In genomic region chr1:67978988-67979516, GRCh38 we compare ENCODE assay signal across 1 cellular context.
A peak's percentile ranks its signal among the peaks of the same experiment; 100 is the strongest.
TF ChIP-seq lines count a peak whose summit lies in the region.

No MANE protein-coding gene starts in this region.

TF ChIP-seq in K562, 482 proteins besides CTCF, POLR2A, EP300 and RAD21 (continued from another document):
- no peak for TF ChIP-seq EHMT2 (IDR thresholded peaks at IDR 0.05)
- no peak for TF ChIP-seq ZNF384 (IDR thresholded peaks at IDR 0.05; ENCODE audit: low read depth, low read length)
- TF ChIP-seq NFIX (CRISPR knock-in tag; IDR thresholded peaks at IDR 0.05; ENCODE audit: low read depth) = no peak
- TF ChIP-seq GTF2B (IDR thresholded peaks at IDR 0.05; ENCODE audit: extremely low read depth, insufficient read length) = no peak
- TF ChIP-seq ZNF785 (CRISPR knock-in tag; IDR thresholded peaks at IDR 0.05) = no peak
- TF ChIP-seq MTF1 (CRISPR knock-in tag; IDR thresholded peaks at IDR 0.05; ENCODE audit: borderline replicate concordance) = no peak
- no peak for TF ChIP-seq CEBPG (CRISPR knock-in tag; IDR thresholded peaks at IDR 0.05)
- 0 out of 4 replicates have a peak, but pooled peaks of 1 of the 2 experiments have one; percentile 17 for TF ChIP-seq CEBPG (tag; conservative IDR thresholded peaks at IDR 0.05 in 1 of 2, IDR thresholded peaks at IDR 0.05 in 1 of 2)
- TF ChIP-seq FOSL1 (tag; conservative IDR thresholded peaks at IDR 0.05) = peak; percentile 86
- TF ChIP-seq ATF7 (IDR thresholded peaks at IDR 0.05) = no peak
- TF ChIP-seq, protein P1, sequence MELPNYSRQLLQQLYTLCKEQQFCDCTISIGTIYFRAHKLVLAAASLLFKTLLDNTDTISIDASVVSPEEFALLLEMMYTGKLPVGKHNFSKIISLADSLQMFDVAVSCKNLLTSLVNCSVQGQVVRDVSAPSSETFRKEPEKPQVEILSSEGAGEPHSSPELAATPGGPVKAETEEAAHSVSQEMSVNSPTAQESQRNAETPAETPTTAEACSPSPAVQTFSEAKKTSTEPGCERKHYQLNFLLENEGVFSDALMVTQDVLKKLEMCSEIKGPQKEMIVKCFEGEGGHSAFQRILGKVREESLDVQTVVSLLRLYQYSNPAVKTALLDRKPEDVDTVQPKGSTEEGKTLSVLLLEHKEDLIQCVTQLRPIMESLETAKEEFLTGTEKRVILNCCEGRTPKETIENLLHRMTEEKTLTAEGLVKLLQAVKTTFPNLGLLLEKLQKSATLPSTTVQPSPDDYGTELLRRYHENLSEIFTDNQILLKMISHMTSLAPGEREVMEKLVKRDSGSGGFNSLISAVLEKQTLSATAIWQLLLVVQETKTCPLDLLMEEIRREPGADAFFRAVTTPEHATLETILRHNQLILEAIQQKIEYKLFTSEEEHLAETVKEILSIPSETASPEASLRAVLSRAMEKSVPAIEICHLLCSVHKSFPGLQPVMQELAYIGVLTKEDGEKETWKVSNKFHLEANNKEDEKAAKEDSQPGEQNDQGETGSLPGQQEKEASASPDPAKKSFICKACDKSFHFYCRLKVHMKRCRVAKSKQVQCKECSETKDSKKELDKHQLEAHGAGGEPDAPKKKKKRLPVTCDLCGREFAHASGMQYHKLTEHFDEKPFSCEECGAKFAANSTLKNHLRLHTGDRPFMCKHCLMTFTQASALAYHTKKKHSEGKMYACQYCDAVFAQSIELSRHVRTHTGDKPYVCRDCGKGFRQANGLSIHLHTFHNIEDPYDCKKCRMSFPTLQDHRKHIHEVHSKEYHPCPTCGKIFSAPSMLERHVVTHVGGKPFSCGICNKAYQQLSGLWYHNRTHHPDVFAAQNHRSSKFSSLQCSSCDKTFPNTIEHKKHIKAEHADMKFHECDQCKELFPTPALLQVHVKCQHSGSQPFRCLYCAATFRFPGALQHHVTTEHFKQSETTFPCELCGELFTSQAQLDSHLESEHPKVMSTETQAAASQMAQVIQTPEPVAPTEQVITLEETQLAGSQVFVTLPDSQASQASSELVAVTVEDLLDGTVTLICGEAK (IDR thresholded peaks at IDR 0.05) = peak; percentile 85
- TF ChIP-seq, protein P1 (CRISPR knock-in tag; IDR thresholded peaks at IDR 0.05) = no peak
- TF ChIP-seq, protein P2, sequence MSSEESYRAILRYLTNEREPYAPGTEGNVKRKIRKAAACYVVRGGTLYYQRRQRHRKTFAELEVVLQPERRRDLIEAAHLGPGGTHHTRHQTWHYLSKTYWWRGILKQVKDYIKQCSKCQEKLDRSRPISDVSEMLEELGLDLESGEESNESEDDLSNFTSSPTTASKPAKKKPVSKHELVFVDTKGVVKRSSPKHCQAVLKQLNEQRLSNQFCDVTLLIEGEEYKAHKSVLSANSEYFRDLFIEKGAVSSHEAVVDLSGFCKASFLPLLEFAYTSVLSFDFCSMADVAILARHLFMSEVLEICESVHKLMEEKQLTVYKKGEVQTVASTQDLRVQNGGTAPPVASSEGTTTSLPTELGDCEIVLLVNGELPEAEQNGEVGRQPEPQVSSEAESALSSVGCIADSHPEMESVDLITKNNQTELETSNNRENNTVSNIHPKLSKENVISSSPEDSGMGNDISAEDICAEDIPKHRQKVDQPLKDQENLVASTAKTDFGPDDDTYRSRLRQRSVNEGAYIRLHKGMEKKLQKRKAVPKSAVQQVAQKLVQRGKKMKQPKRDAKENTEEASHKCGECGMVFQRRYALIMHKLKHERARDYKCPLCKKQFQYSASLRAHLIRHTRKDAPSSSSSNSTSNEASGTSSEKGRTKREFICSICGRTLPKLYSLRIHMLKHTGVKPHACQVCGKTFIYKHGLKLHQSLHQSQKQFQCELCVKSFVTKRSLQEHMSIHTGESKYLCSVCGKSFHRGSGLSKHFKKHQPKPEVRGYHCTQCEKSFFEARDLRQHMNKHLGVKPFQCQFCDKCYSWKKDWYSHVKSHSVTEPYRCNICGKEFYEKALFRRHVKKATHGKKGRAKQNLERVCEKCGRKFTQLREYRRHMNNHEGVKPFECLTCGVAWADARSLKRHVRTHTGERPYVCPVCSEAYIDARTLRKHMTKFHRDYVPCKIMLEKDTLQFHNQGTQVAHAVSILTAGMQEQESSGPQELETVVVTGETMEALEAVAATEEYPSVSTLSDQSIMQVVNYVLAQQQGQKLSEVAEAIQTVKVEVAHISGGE (CRISPR knock-in tag; IDR thresholded peaks at IDR 0.05) = no peak
- peak; percentile 74 for TF ChIP-seq JUND (IDR thresholded peaks at IDR 0.05; ENCODE audit: borderline replicate concordance, low read depth, low read length)
- peak; percentile 59; the same call in 1 of the 3 replicates for TF ChIP-seq JUND (tag; IDR thresholded peaks at IDR 0.05; ENCODE audit: borderline replicate concordance, low read depth, low read length)
- TF ChIP-seq FIP1L1 (IDR thresholded peaks at IDR 0.05; ENCODE audit: low read depth, low read length, poor library complexity, severe bottlenecking) = no peak
- no peak for TF ChIP-seq HEY1 (CRISPR knock-in tag; IDR thresholded peaks at IDR 0.05; ENCODE audit: borderline replicate concordance)
- peak; percentile 92 for TF ChIP-seq SOX6 (IDR thresholded peaks at IDR 0.05)
- TF ChIP-seq SMARCB1 (IDR thresholded peaks at IDR 0.05; ENCODE audit: insufficient read length, low read depth) = no peak
- no peak for TF ChIP-seq FOXM1 (IDR thresholded peaks at IDR 0.05; ENCODE audit: low read depth)
- TF ChIP-seq FOXM1 (CRISPR knock-in tag; IDR thresholded peaks at IDR 0.05; ENCODE audit: low read depth) = no peak
- TF ChIP-seq HDAC3 (IDR thresholded peaks at IDR 0.05; ENCODE audit: borderline replicate concordance, partially characterized antibody) = no peak
- TF ChIP-seq CSDE1 (IDR thresholded peaks at IDR 0.05) = no peak
- TF ChIP-seq XRCC5 (IDR thresholded peaks at IDR 0.05; ENCODE audit: low read depth, low read length) = no peak
- TF ChIP-seq BRF1 (IDR thresholded peaks at IDR 0.05; ENCODE audit: borderline replicate concordance, extremely low read depth, insufficient read length) = no peak
- TF ChIP-seq NFE2 (IDR thresholded peaks at IDR 0.05; ENCODE audit: low read depth) = 0 out of 2 replicates have a peak, but pooled peaks have one; percentile 2
- no peak for TF ChIP-seq BDP1 (IDR thresholded peaks at IDR 0.05; ENCODE audit: insufficient read depth, insufficient read length)
- TF ChIP-seq MXD1 (CRISPR knock-in tag; IDR thresholded peaks at IDR 0.05; ENCODE audit: borderline replicate concordance, poor library complexity, severe bottlenecking) = no peak
- TF ChIP-seq PTBP1 (IDR thresholded peaks at IDR 0.05; ENCODE audit: low read depth, low read length) = no peak
- TF ChIP-seq BRD9 (IDR thresholded peaks at IDR 0.05; ENCODE audit: low read depth, partially characterized antibody) = no peak
- 0 out of 4 replicates have a peak, but pooled peaks of 1 of the 2 experiments have one; percentile 50 for TF ChIP-seq FOXA3 (CRISPR knock-in tag; conservative IDR thresholded peaks at IDR 0.05 in 1 of 2, IDR thresholded peaks at IDR 0.05 in 1 of 2)
- TF ChIP-seq ZNF184 (CRISPR knock-in tag; IDR thresholded peaks at IDR 0.05) = no peak
- TF ChIP-seq, protein P3, sequence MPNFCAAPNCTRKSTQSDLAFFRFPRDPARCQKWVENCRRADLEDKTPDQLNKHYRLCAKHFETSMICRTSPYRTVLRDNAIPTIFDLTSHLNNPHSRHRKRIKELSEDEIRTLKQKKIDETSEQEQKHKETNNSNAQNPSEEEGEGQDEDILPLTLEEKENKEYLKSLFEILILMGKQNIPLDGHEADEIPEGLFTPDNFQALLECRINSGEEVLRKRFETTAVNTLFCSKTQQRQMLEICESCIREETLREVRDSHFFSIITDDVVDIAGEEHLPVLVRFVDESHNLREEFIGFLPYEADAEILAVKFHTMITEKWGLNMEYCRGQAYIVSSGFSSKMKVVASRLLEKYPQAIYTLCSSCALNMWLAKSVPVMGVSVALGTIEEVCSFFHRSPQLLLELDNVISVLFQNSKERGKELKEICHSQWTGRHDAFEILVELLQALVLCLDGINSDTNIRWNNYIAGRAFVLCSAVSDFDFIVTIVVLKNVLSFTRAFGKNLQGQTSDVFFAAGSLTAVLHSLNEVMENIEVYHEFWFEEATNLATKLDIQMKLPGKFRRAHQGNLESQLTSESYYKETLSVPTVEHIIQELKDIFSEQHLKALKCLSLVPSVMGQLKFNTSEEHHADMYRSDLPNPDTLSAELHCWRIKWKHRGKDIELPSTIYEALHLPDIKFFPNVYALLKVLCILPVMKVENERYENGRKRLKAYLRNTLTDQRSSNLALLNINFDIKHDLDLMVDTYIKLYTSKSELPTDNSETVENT (CRISPR knock-in tag; IDR thresholded peaks at IDR 0.05) = no peak
- TF ChIP-seq, protein P4, sequence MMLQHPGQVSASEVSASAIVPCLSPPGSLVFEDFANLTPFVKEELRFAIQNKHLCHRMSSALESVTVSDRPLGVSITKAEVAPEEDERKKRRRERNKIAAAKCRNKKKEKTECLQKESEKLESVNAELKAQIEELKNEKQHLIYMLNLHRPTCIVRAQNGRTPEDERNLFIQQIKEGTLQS (IDR thresholded peaks at IDR 0.05) = peak; percentile 20; the same call in 1 of the 2 replicates
- TF ChIP-seq, protein P4 (CRISPR knock-in tag; conservative IDR thresholded peaks at IDR 0.05) = no peak
